ENCODE assay signal across 1 cellular context in the genomic region with DNA sequence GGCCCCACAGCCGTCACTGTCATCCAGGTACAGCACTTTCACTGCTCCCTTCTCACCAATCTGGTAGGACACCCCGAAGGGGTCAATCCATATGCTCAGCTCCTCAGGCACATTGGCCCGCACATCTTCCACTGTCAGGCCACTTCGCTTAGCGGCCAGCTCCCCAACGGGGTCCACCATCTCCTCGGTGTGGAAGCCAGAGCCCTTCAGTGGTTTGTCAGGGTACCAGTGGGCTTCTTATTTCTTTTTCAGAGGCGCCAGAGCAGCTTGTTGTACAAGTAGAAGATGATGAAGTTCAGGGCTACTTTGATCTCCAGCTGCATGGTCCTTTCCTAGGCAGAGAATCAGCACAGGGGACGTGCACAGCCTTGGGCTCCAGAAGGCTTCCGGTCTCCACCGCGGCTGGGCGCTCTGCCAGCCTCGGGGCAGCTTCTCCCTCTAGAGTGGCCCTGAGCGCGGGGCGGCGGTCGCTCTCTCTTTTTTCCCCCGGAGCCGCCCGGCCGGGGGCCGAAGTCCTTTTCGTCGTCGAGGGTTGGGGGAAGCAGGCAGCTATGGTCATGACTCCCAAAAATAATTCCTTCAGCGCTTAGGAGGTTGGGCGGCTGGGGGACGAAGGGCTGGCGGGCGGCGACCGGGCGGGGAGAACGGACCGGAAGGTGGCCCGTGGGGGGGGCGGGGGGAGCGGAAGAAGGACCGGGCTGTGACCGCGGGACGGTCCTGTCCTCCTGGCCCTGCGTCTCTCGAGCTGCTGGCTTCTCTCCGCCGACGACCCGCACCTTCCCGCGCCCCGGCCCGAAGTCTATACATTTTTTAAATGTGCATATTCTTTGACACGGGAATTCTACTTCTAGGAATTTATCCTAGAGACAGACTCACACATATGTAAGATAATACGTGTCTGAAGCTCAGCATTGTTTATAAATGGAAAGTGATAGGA.
A peak's percentile ranks its signal among the peaks of the same experiment; 100 is the strongest.
TF ChIP-seq lines count a peak whose summit lies in the region.

No MANE protein-coding gene starts in this region.

TF ChIP-seq in K562, 482 proteins besides CTCF, POLR2A, EP300 and RAD21 (continued from another document and continues in another):
- TF ChIP-seq, protein P1, sequence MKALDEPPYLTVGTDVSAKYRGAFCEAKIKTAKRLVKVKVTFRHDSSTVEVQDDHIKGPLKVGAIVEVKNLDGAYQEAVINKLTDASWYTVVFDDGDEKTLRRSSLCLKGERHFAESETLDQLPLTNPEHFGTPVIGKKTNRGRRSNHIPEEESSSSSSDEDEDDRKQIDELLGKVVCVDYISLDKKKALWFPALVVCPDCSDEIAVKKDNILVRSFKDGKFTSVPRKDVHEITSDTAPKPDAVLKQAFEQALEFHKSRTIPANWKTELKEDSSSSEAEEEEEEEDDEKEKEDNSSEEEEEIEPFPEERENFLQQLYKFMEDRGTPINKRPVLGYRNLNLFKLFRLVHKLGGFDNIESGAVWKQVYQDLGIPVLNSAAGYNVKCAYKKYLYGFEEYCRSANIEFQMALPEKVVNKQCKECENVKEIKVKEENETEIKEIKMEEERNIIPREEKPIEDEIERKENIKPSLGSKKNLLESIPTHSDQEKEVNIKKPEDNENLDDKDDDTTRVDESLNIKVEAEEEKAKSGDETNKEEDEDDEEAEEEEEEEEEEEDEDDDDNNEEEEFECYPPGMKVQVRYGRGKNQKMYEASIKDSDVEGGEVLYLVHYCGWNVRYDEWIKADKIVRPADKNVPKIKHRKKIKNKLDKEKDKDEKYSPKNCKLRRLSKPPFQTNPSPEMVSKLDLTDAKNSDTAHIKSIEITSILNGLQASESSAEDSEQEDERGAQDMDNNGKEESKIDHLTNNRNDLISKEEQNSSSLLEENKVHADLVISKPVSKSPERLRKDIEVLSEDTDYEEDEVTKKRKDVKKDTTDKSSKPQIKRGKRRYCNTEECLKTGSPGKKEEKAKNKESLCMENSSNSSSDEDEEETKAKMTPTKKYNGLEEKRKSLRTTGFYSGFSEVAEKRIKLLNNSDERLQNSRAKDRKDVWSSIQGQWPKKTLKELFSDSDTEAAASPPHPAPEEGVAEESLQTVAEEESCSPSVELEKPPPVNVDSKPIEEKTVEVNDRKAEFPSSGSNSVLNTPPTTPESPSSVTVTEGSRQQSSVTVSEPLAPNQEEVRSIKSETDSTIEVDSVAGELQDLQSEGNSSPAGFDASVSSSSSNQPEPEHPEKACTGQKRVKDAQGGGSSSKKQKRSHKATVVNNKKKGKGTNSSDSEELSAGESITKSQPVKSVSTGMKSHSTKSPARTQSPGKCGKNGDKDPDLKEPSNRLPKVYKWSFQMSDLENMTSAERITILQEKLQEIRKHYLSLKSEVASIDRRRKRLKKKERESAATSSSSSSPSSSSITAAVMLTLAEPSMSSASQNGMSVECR (CRISPR knock-in tag; IDR thresholded peaks at IDR 0.05): peak; percentile 68; the same call in 1 of the 2 replicates
- no peak for TF ChIP-seq ZNF224 (CRISPR knock-in tag; IDR thresholded peaks at IDR 0.05)
- TF ChIP-seq HNRNPUL1 (IDR thresholded peaks at IDR 0.05; ENCODE audit: low read length): no peak
- no peak for TF ChIP-seq ZNF717 (CRISPR knock-in tag; IDR thresholded peaks at IDR 0.05)
- TF ChIP-seq MAZ (CRISPR knock-in tag; conservative IDR thresholded peaks at IDR 0.05 in 1 of 2, IDR thresholded peaks at IDR 0.05 in 1 of 2): peak; percentile 63 to 70; a peak in 3 of 4 replicates
- TF ChIP-seq HDAC6 (IDR thresholded peaks at IDR 0.05; ENCODE audit: low read depth, low read length): no peak
- peak in 1 of 2 experiments; percentile 100; a peak in 2 of 4 replicates for TF ChIP-seq KDM4B (IDR thresholded peaks at IDR 0.05; ENCODE audit: borderline replicate concordance in 2 of 2, low read depth in 1 of 2)
- TF ChIP-seq, protein P2, sequence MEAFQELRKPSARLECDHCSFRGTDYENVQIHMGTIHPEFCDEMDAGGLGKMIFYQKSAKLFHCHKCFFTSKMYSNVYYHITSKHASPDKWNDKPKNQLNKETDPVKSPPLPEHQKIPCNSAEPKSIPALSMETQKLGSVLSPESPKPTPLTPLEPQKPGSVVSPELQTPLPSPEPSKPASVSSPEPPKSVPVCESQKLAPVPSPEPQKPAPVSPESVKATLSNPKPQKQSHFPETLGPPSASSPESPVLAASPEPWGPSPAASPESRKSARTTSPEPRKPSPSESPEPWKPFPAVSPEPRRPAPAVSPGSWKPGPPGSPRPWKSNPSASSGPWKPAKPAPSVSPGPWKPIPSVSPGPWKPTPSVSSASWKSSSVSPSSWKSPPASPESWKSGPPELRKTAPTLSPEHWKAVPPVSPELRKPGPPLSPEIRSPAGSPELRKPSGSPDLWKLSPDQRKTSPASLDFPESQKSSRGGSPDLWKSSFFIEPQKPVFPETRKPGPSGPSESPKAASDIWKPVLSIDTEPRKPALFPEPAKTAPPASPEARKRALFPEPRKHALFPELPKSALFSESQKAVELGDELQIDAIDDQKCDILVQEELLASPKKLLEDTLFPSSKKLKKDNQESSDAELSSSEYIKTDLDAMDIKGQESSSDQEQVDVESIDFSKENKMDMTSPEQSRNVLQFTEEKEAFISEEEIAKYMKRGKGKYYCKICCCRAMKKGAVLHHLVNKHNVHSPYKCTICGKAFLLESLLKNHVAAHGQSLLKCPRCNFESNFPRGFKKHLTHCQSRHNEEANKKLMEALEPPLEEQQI (IDR thresholded peaks at IDR 0.05): no peak
- TF ChIP-seq FOXP1 (CRISPR knock-in tag; IDR thresholded peaks at IDR 0.05): 0 out of 2 replicates have a peak, but pooled peaks have one; percentile 58
- no peak for TF ChIP-seq TCF7 (IDR thresholded peaks at IDR 0.05; ENCODE audit: borderline replicate concordance)
- TF ChIP-seq EP400 (IDR thresholded peaks at IDR 0.05): peak; percentile 70
- TF ChIP-seq BCOR (IDR thresholded peaks at IDR 0.05): 0 out of 2 replicates have a peak, but pooled peaks have one; percentile 17
- no peak for TF ChIP-seq NR2C2 (CRISPR knock-in tag; IDR thresholded peaks at IDR 0.05)
- peak; percentile 74; the same call in 1 of the 2 replicates for TF ChIP-seq NR2C2 (tag; IDR thresholded peaks at IDR 0.05)
- TF ChIP-seq RCOR1 (IDR thresholded peaks at IDR 0.05; ENCODE audit: borderline replicate concordance in 1 of 2, low read depth in 2 of 2, low read length in 2 of 2): peak in 1 of 2 experiments; percentile 43; a peak in 1 of 4 replicates
- no peak for TF ChIP-seq PCBP1 (IDR thresholded peaks at IDR 0.05; ENCODE audit: low read depth, low read length, poor library complexity, severe bottlenecking)
- TF ChIP-seq, protein P3, sequence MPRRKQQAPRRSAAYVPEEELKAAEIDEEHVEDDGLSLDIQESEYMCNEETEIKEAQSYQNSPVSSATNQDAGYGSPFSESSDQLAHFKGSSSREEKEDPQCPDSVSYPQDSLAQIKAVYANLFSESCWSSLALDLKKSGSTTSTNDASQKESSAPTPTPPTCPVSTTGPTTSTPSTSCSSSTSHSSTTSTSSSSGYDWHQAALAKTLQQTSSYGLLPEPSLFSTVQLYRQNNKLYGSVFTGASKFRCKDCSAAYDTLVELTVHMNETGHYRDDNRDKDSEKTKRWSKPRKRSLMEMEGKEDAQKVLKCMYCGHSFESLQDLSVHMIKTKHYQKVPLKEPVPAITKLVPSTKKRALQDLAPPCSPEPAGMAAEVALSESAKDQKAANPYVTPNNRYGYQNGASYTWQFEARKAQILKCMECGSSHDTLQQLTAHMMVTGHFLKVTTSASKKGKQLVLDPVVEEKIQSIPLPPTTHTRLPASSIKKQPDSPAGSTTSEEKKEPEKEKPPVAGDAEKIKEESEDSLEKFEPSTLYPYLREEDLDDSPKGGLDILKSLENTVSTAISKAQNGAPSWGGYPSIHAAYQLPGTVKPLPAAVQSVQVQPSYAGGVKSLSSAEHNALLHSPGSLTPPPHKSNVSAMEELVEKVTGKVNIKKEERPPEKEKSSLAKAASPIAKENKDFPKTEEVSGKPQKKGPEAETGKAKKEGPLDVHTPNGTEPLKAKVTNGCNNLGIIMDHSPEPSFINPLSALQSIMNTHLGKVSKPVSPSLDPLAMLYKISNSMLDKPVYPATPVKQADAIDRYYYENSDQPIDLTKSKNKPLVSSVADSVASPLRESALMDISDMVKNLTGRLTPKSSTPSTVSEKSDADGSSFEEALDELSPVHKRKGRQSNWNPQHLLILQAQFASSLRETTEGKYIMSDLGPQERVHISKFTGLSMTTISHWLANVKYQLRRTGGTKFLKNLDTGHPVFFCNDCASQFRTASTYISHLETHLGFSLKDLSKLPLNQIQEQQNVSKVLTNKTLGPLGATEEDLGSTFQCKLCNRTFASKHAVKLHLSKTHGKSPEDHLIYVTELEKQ (CRISPR knock-in tag; IDR thresholded peaks at IDR 0.05): no peak
- peak; percentile 40 for TF ChIP-seq ARID1B (IDR thresholded peaks at IDR 0.05)
- peak; percentile 8; the same call in 1 of the 2 replicates for TF ChIP-seq NCOR1 (IDR thresholded peaks at IDR 0.05)
- TF ChIP-seq, protein P4, sequence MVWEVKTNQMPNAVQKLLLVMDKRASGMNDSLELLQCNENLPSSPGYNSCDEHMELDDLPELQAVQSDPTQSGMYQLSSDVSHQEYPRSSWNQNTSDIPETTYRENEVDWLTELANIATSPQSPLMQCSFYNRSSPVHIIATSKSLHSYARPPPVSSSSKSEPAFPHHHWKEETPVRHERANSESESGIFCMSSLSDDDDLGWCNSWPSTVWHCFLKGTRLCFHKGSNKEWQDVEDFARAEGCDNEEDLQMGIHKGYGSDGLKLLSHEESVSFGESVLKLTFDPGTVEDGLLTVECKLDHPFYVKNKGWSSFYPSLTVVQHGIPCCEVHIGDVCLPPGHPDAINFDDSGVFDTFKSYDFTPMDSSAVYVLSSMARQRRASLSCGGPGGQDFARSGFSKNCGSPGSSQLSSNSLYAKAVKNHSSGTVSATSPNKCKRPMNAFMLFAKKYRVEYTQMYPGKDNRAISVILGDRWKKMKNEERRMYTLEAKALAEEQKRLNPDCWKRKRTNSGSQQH (CRISPR knock-in tag; IDR thresholded peaks at IDR 0.05): no peak
- TF ChIP-seq POLR3G (IDR thresholded peaks at IDR 0.05; ENCODE audit: extremely low read depth, insufficient read length, insufficient replicate concordance): no peak
- TF ChIP-seq MYC (IDR thresholded peaks at IDR 0.05; ENCODE audit: low read depth, low read length): peak; percentile 13; the same call in 1 of the 2 replicates
- TF ChIP-seq MYC (CRISPR knock-in tag; IDR thresholded peaks at IDR 0.05; ENCODE audit: borderline replicate concordance, low read depth): no peak
- peak; percentile 53 for TF ChIP-seq DPF2 (IDR thresholded peaks at IDR 0.05)
- TF ChIP-seq PHTF2 (CRISPR knock-in tag; IDR thresholded peaks at IDR 0.05): no peak
- TF ChIP-seq, protein P5, sequence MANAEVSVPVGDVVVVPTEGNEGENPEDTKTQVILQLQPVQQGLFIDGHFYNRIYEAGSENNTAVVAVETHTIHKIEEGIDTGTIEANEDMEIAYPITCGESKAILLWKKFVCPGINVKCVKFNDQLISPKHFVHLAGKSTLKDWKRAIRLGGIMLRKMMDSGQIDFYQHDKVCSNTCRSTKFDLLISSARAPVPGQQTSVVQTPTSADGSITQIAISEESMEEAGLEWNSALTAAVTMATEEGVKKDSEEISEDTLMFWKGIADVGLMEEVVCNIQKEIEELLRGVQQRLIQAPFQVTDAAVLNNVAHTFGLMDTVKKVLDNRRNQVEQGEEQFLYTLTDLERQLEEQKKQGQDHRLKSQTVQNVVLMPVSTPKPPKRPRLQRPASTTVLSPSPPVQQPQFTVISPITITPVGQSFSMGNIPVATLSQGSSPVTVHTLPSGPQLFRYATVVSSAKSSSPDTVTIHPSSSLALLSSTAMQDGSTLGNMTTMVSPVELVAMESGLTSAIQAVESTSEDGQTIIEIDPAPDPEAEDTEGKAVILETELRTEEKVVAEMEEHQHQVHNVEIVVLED (CRISPR knock-in tag; IDR thresholded peaks at IDR 0.05): peak; percentile 39; the same call in 1 of the 2 replicates
- peak in 1 of 2 experiments; percentile 71; a peak in 1 of 4 replicates for TF ChIP-seq ARNT (IDR thresholded peaks at IDR 0.05)
